Comparison of ENCODE assay signal across 1 cellular context in genomic region chr17:82358467-82359350, GRCh38.
TF ChIP-seq lines count a peak whose summit lies in the region.

A gene with protein sequence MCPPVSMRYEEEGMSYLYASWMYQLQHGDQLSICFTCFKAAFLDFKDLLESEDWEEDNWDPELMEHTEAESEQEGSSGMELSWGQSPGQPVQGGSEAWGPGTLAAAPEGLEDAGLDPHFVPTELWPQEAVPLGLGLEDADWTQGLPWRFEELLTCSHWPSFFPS (plus strand): TSS chr17:82359247. CDS start chr17:82362151, 2,904 bp downstream.

TF ChIP-seq in HEK293, 187 proteins besides CTCF, POLR2A, EP300 and RAD21 (continued from another document):
- TF ChIP-seq ZBTB17 (tag by site-specific recombination; IDR thresholded peaks at IDR 0.05) (peak; percentile 68; the same call in 1 of the 2 replicates), ZSCAN16 (tag by site-specific recombination; IDR thresholded peaks at IDR 0.05) (no peak), ZNF600 (tag by site-specific recombination; IDR thresholded peaks at IDR 0.05) (peak; percentile 66; the same call in 1 of the 2 replicates), ZNF629 (tag by site-specific recombination; IDR thresholded peaks at IDR 0.05) (peak; percentile 27), ZBTB48 (tag by site-specific recombination; IDR thresholded peaks at IDR 0.05) (peak; percentile 70), YY2 (tag by site-specific recombination; IDR thresholded peaks at IDR 0.05) (no peak)
- TF ChIP-seq, protein P1, sequence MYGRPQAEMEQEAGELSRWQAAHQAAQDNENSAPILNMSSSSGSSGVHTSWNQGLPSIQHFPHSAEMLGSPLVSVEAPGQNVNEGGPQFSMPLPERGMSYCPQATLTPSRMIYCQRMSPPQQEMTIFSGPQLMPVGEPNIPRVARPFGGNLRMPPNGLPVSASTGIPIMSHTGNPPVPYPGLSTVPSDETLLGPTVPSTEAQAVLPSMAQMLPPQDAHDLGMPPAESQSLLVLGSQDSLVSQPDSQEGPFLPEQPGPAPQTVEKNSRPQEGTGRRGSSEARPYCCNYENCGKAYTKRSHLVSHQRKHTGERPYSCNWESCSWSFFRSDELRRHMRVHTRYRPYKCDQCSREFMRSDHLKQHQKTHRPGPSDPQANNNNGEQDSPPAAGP (tag by site-specific recombination; IDR thresholded peaks at IDR 0.05): 0 out of 2 replicates have a peak, but pooled peaks have one; percentile 35
- TF ChIP-seq, protein P2, sequence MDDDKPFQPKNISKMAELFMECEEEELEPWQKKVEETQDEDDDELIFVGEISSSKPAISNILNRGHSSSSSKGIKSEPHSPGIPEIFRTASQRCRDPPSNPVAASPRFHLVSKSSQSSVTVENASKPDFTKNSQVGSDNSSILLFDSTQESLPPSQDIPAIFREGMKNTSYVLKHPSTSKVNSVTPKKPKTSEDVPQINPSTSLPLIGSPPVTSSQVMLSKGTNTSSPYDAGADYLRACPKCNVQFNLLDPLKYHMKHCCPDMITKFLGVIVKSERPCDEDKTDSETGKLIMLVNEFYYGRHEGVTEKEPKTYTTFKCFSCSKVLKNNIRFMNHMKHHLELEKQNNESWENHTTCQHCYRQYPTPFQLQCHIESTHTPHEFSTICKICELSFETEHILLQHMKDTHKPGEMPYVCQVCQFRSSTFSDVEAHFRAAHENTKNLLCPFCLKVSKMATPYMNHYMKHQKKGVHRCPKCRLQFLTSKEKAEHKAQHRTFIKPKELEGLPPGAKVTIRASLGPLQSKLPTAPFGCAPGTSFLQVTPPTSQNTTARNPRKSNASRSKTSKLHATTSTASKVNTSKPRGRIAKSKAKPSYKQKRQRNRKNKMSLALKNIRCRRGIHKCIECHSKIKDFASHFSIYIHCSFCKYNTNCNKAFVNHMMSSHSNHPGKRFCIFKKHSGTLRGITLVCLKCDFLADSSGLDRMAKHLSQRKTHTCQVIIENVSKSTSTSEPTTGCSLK (tag by site-specific recombination; IDR thresholded peaks at IDR 0.05): no peak
TF ChIP-seq in HEK293: peak in this region for 20.
